ENCODE assay signal across 14 cellular contexts in genomic region chrX:49272426-49272825, GRCh38. TPM values are rescaled to one million over a fixed set of nuclear protein-coding genes. Genes with fewer than 3 reads are reported as not detected.
DNase-seq lines count a peak whose midpoint lies in the region; ATAC-seq and TF ChIP-seq lines count a peak whose summit lies in the region.
"Had no signal": no experiment of that assay in that cellular context is flagged by ENCODE, and none has a peak within 500 bp of the region (broad histone marks: within the 10 kb centered on the region; RNA-seq: fewer than 3 reads in every experiment).

No MANE protein-coding gene starts in this region.

- H3K4me1 ChIP-seq in aorta (ENCODE audit: control insufficient read depth in 1 of 2, insufficient read depth in 2 of 2, low read length in 2 of 2) = peaks cover 0 to 2% of the 10 kb centered on the region in 2 donors
- H3K4me1 ChIP-seq in mammary epithelial cell (ENCODE audit: insufficient read depth, low read length) = peaks cover 12% of the 10 kb centered on the region

- H3K9me3 Mint-ChIP-seq in stimulated activated naive CD8-positive, alpha-beta T cell treated with anti-CD3 and anti-CD28 coated beads, Interleukin-15, Interleukin-2, amounts not matched to agents 100 ng/mL and 50 ng/mL, for 24 hours = no peaks in the 10 kb centered on the region
- H3K9me3 Mint-ChIP-seq in activated T-cell treated with anti-CD3 and anti-CD28 coated beads, Interleukin-2, amount 50 U/mL, for 72 hours = no peaks in the 10 kb centered on the region

- H3K36me3 Mint-ChIP-seq in stimulated activated naive CD8-positive, alpha-beta T cell treated with anti-CD3 and anti-CD28 coated beads, Interleukin-15, Interleukin-2, amounts not matched to agents 100 ng/mL and 50 ng/mL, for 24 hours (ENCODE audit: low read depth) = peaks cover 22% of the 10 kb centered on the region
- peaks cover 7 to 9% of the 10 kb centered on the region in 2 donors for H3K36me3 Mint-ChIP-seq in activated T-cell treated with anti-CD3 and anti-CD28 coated beads, Interleukin-2, amount 50 U/mL, for 72 hours (ENCODE audit: insufficient read depth in 2 of 2)

- BruUV-seq in mammary epithelial cell (replicated peaks; lab: Mats Ljungman, UMichigan) = no TSS peak

- intact Hi-C loops in aorta (cut with DNase I) = loop anchor here in 1 of 2 donors (5.0 kb wide), 1 partner anchor 80 kb away; no protein-coding TSS in a partner anchor
- intact Hi-C loops in mammary epithelial cell (cut with micrococcal nuclease) = no loop called here

- H3K9me3 ChIP-seq in aorta (ENCODE audit: control insufficient read depth, low read length) (no peaks in the 10 kb centered on the region), mammary epithelial cell (replicated peaks; ENCODE audit: insufficient read depth, low read length) (no peaks in the 10 kb centered on the region)
- H3K9me3 ChIP-seq: gastroesophageal sphincter had no signal

- dilution Hi-C loops in mammary epithelial cell (cut with HindIII; ENCODE audit: low sequenced_read_pairs) = no loop called here

- no peak overlapping the region for H3K4me2 ChIP-seq in mammary epithelial cell (ENCODE audit: insufficient read depth, low read depth, low read length)

- H4K20me1 ChIP-seq in mammary epithelial cell (ENCODE audit: insufficient read depth, low read length) = no peaks in the 10 kb centered on the region

- peak overlapping the region; percentile 74 for H3K4me3 Mint-ChIP-seq in stimulated activated naive CD8-positive, alpha-beta T cell treated with anti-CD3 and anti-CD28 coated beads, Interleukin-15, Interleukin-2, amounts not matched to agents 100 ng/mL and 50 ng/mL, for 24 hours
- H3K4me3 Mint-ChIP-seq in activated T-cell treated with anti-CD3 and anti-CD28 coated beads, Interleukin-2, amount 50 U/mL, for 72 hours = peak overlapping the region; percentile 70 to 78

- H3K27me3 ChIP-seq in aorta (ENCODE audit: control insufficient read depth in 1 of 2, insufficient read depth in 2 of 2, low read length in 1 of 2) = no peaks in the 10 kb centered on the region
- H3K27me3 ChIP-seq in mammary epithelial cell (ENCODE audit: insufficient read depth, low read length) = no peaks in the 10 kb centered on the region
- H3K27me3 ChIP-seq: gastroesophageal sphincter had no signal

- H3K4me1 Mint-ChIP-seq in stimulated activated naive CD8-positive, alpha-beta T cell treated with anti-CD3 and anti-CD28 coated beads, Interleukin-15, Interleukin-2, amounts not matched to agents 100 ng/mL and 50 ng/mL, for 24 hours (ENCODE audit: low read depth) = peaks cover 83% of the 10 kb centered on the region
- H3K4me1 Mint-ChIP-seq in activated T-cell treated with anti-CD3 and anti-CD28 coated beads, Interleukin-2, amount 50 U/mL, for 72 hours (ENCODE audit: low read depth) = peaks cover 76% of the 10 kb centered on the region

- ATAC-seq in stimulated activated naive CD8-positive, alpha-beta T cell treated with anti-CD3 and anti-CD28 coated beads, Interleukin-15, Interleukin-2, amounts not matched to agents 100 U/mL and 50 U/mL, for 24 hours = no peak
- ATAC-seq in activated T-cell treated with anti-CD3 and anti-CD28 coated beads, Interleukin-2, amount 50 U/mL, for 72 hours (replicated peaks in 1 of 2) = no peak
- no peak for ATAC-seq in aorta (ENCODE audit: low FRiP score)
- no peak for ATAC-seq in HG02588 (IDR thresholded peaks at IDR 0.05; ENCODE audit: unreplicated experiment)
- ATAC-seq: gastroesophageal sphincter, HCT116 had no signal

- no peak overlapping the region for H3K9ac ChIP-seq in mammary epithelial cell (ENCODE audit: insufficient read depth, low read length)

- peaks cover 38% of the 10 kb centered on the region for H3K79me2 ChIP-seq in mammary epithelial cell (ENCODE audit: insufficient read depth, low read length)

- 56 to 66% methylated on average over 6 of the region's 6 CpGs for WGBS in aorta, 2 donors
- 66% methylated on average over 6 of the region's 6 CpGs for WGBS in mammary epithelial cell (ENCODE audit: low coverage, missing lambda C conversion rate)

- H2AFZ ChIP-seq in mammary epithelial cell (ENCODE audit: low read depth, low read length) = no peak overlapping the region

- CTCF ChIA-PET in mammary epithelial cell (lab: Charles Lee; ENCODE audit: low non-redundant PET) = interaction anchor here (0.7 kb wide), 1 partner anchor 17 kb away, joined by 6 read pairs; no protein-coding TSS in a partner anchor

- H3K27ac ChIP-seq in aorta (ENCODE audit: low read depth in 1 of 2, low read length in 2 of 2) (no peak overlapping the region), mammary epithelial cell (ENCODE audit: insufficient read depth, low read depth, low read length) (no peak overlapping the region)
- H3K27ac ChIP-seq: gastroesophageal sphincter had no signal

- H3K36me3 ChIP-seq in aorta (ENCODE audit: control insufficient read depth in 1 of 2, insufficient read depth in 2 of 2, low read length in 1 of 2) (no peaks in the 10 kb centered on the region), mammary epithelial cell (ENCODE audit: insufficient read depth, low read length) (no peaks in the 10 kb centered on the region)
- H3K36me3 ChIP-seq: gastroesophageal sphincter had no signal

- peak overlapping the region; percentile 85 for H3K27ac Mint-ChIP-seq in stimulated activated naive CD8-positive, alpha-beta T cell treated with anti-CD3 and anti-CD28 coated beads, Interleukin-15, Interleukin-2, amounts not matched to agents 100 ng/mL and 50 ng/mL, for 24 hours
- H3K27ac Mint-ChIP-seq in activated T-cell treated with anti-CD3 and anti-CD28 coated beads, Interleukin-2, amount 50 U/mL, for 72 hours = peak overlapping the region; percentile 62
- H3K27ac Mint-ChIP-seq: endodermal cell had no signal

- no peaks in the 10 kb centered on the region for H3K27me3 Mint-ChIP-seq in stimulated activated naive CD8-positive, alpha-beta T cell treated with anti-CD3 and anti-CD28 coated beads, Interleukin-15, Interleukin-2, amounts not matched to agents 100 ng/mL and 50 ng/mL, for 24 hours
- H3K27me3 Mint-ChIP-seq in activated T-cell treated with anti-CD3 and anti-CD28 coated beads, Interleukin-2, amount 50 U/mL, for 72 hours (ENCODE audit: low read depth) = peaks cover 14% of the 10 kb centered on the region

- in situ Hi-C loops in mammary epithelial cell (cut with MboI; ENCODE audit: low sequenced_read_pairs in 2 of 2) = no loop called here

- H3K4me3 ChIP-seq in aorta (ENCODE audit: low read length in 2 of 2) (no peak overlapping the region), mammary epithelial cell (replicated peaks in 1 of 3; ENCODE audit: insufficient read depth in 1 of 3, low read depth in 2 of 3, low read length in 3 of 3) (no peak overlapping the region)
- H3K4me3 ChIP-seq: gastroesophageal sphincter had no signal

- no peak for TF ChIP-seq CTCF in mammary epithelial cell (conservative IDR thresholded peaks at IDR 0.05 in 1 of 2, IDR thresholded peaks at IDR 0.05 in 1 of 2; ENCODE audit: extremely low read depth in 1 of 2, insufficient read depth in 1 of 2, low read depth in 1 of 2, low read length in 2 of 2)

- DNase-seq in stimulated activated naive CD8-positive, alpha-beta T cell treated with anti-CD3 and anti-CD28 coated beads, Interleukin-15, Interleukin-2, amounts not matched to agents 100 U/mL and 50 U/mL, for 24 hours = no peak
- DNase-seq in activated T-cell treated with anti-CD3 and anti-CD28 coated beads, Interleukin-2, amount 50 U/mL, for 72 hours = no peak
- DNase-seq in islet precursor cell (peak; percentile 9), aorta (peak; percentile 9 to 23), mammary epithelial cell (no peak), cerebellum (ENCODE audit: low spot score) (no peak)
- DNase-seq: activated CD4-positive, CD25-positive, alpha-beta regulatory T cell treated with anti-CD3 and anti-CD28 coated beads, Interleukin-2, amount 50 U/mL, for 72 hours; kidney had no signal

RNA-seq across cellular contexts. Expression of gene PPP1R3F, which starts 2.8 kb away (rescaled TPM):
- 10 to 100 TPM in 1 of 2 donors, 1 to 10 TPM in 1; 9.8 to 16.1 TPM for total RNA-seq in activated T-cell treated with anti-CD3 and anti-CD28 coated beads, Interleukin-2, amount 50 U/mL, for 72 hours
- 1 to 10 TPM; 7.9 to 9.2 TPM for total RNA-seq in aorta
- polyA plus RNA-seq in aorta = 1 to 10 TPM; 1.9 to 6.3 TPM
- 1 to 10 TPM; 2.1 to 2.8 TPM for total RNA-seq in mammary epithelial cell
- polyA plus RNA-seq in mammary epithelial cell = 0.59 TPM
- not detected for polyA minus RNA-seq in mammary epithelial cell
- 8.1 TPM for total RNA-seq in cerebellum

RNA-seq across cellular contexts. Expression of gene FOXP3, which starts 7.9 kb away (rescaled TPM):
- total RNA-seq in activated T-cell treated with anti-CD3 and anti-CD28 coated beads, Interleukin-2, amount 50 U/mL, for 72 hours = 10 to 100 TPM; 16.7 to 22.8 TPM
- total RNA-seq in aorta = under 1 TPM in 1 of 2 donors, not detected in 1; 0.32 TPM
- polyA plus RNA-seq in aorta = not detected
- total RNA-seq in mammary epithelial cell = under 1 TPM; 0.56 to 0.67 TPM
- polyA plus RNA-seq in mammary epithelial cell = 0.20 TPM
- not detected for polyA minus RNA-seq in mammary epithelial cell
- total RNA-seq in cerebellum = not detected

RNA-seq across cellular contexts. Expression of gene GAGE10, which starts 31.0 kb away (rescaled TPM):
- total RNA-seq in activated T-cell treated with anti-CD3 and anti-CD28 coated beads, Interleukin-2, amount 50 U/mL, for 72 hours = not detected
- total RNA-seq in aorta (not detected), mammary epithelial cell (not detected), cerebellum (not detected)
- polyA plus RNA-seq in aorta (not detected), mammary epithelial cell (not detected)
- not detected for polyA minus RNA-seq in mammary epithelial cell
- total RNA-seq: endodermal cell, gastroesophageal sphincter, kidney, mucosa of gallbladder had no signal

RNA-seq across cellular contexts. Expression of gene CCDC22, which starts 37.2 kb away (rescaled TPM):
- total RNA-seq in activated T-cell treated with anti-CD3 and anti-CD28 coated beads, Interleukin-2, amount 50 U/mL, for 72 hours = 10 to 100 TPM; 24.5 to 27.2 TPM
- total RNA-seq in aorta (10 to 100 TPM; 11.6 to 12.5 TPM), mammary epithelial cell (10 to 100 TPM; 12.7 to 13.1 TPM), cerebellum (6.6 TPM)
- polyA plus RNA-seq in aorta (10 to 100 TPM in 1 of 2 donors, 1 to 10 TPM in 1; 5.3 to 17.2 TPM), mammary epithelial cell (12.2 TPM)
- 40.4 TPM for polyA minus RNA-seq in mammary epithelial cell

RNA-seq across cellular contexts. Expression of gene CACNA1F, which starts 39.3 kb away (rescaled TPM):
- 1 to 10 TPM; 3.4 to 4.1 TPM for total RNA-seq in activated T-cell treated with anti-CD3 and anti-CD28 coated beads, Interleukin-2, amount 50 U/mL, for 72 hours
- total RNA-seq in aorta (under 1 TPM; 0.06 to 0.42 TPM), mammary epithelial cell (under 1 TPM in 1 of 2 donors, not detected in 1; under 0.01 TPM), cerebellum (0.36 TPM)
- polyA plus RNA-seq in aorta (under 1 TPM; 0.03 to 0.38 TPM), mammary epithelial cell (not detected)
- polyA minus RNA-seq in mammary epithelial cell = not detected

Comparison
In these comparisons a context has a peak if more than half of its experiments do, and no peak if none do; other contexts are left out.
1. DNase-seq: peak in islet precursor cell (single experiment) and aorta (2 of 2); none in stimulated activated naive CD8-positive, alpha-beta T cell treated with anti-CD3 and anti-CD28 coated beads, Interleukin-15, Interleukin-2, amounts not matched to agents 100 U/mL and 50 U/mL, for 24 hours (single experiment), activated T-cell treated with anti-CD3 and anti-CD28 coated beads, Interleukin-2, amount 50 U/mL, for 72 hours (0 of 2), mammary epithelial cell (single experiment) and cerebellum (single experiment).
2. RNA of gene FOXP3, which starts 7.9 kb away (total RNA-seq): 16.7 to 22.8 TPM in activated T-cell treated with anti-CD3 and anti-CD28 coated beads, Interleukin-2, amount 50 U/mL, for 72 hours; 0.56 to 0.67 TPM in mammary epithelial cell, 0.32 TPM in aorta and not detected in cerebellum (single experiment); every median in the first group is over 10 times any median in the second.